ENCODE assay signal across 20 cellular contexts in the genomic region with DNA sequence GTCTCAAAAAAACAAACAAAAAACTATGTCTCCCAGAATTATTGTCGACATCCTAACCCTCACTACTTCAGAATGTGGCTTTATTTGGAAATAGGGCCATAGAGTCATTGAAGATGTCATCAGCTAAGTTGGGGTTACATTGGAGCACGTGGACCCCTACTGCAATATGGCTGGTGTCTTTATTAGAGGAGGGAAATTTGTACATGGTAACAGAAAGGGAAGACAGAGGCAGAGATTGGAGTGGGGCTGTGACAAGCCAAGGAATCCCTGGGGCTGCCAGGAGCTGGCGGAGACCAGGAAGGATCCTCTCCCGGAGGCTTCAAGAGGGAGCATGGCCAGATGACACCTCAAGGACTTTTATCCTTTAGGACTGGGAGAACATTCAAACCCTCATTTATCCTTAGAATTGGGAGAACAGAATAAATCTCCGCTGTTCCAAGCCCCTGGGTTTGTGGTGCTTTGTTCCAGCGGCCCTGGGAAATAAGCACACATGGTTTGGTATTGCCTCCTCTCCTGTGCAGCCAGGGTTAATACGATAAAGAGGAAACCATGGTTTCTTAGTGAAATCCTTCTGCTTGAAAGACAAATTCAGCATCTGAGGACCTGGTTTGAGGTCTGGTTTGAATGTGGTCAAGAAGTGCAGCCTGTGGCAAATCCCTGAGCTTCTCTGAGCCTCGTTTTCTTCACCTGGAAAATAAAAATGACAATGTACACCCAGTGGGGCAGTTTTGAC.
A peak's percentile ranks its signal among the peaks of the same experiment; 100 is the strongest.
DNase-seq lines count a peak whose midpoint lies in the region; ATAC-seq and TF ChIP-seq lines count a peak whose summit lies in the region.
"Had no signal": no experiment of that assay in that cellular context is flagged by ENCODE, and none has a peak within 500 bp of the region (broad histone marks: within the 10 kb centered on the region; RNA-seq: fewer than 3 reads in every experiment).

No MANE protein-coding gene starts in this region.

- H3K4me1 ChIP-seq in BE2C (peaks cover 48% of the 10 kb centered on the region), colonic mucosa (peaks cover 7% of the 10 kb centered on the region), lung (ENCODE audit: control insufficient read depth in 2 of 2, insufficient read depth in 2 of 2, low read length in 2 of 2) (no peaks in the 10 kb centered on the region), smooth muscle cell (ENCODE audit: low read depth) (peaks cover 8% of the 10 kb centered on the region)

- H3F3A ChIP-seq in smooth muscle cell (ENCODE audit: low read depth): peaks cover 8% of the 10 kb centered on the region

- TF ChIP-seq CTCF in BE2C (IDR thresholded peaks at IDR 0.05; ENCODE audit: low read depth, low read length) (no peak), colonic mucosa (IDR thresholded peaks at IDR 0.05) (no peak), lung (IDR thresholded peaks at IDR 0.05; ENCODE audit: control extremely low read depth, extremely low read depth) (no peak), smooth muscle cell (IDR thresholded peaks at IDR 0.05; ENCODE audit: borderline replicate concordance, insufficient read depth, poor library complexity, severe bottlenecking) (no peak)

- H3K27me3 ChIP-seq in BE2C (no peaks in the 10 kb centered on the region), colonic mucosa (no peaks in the 10 kb centered on the region), lung (ENCODE audit: control insufficient read depth, insufficient read depth) (no peaks in the 10 kb centered on the region), smooth muscle cell (ENCODE audit: low read depth) (no peaks in the 10 kb centered on the region)
- H3K27me3 ChIP-seq: BLaER1, SJCRH30 had no signal

- H3K4me3 ChIP-seq in BE2C (ENCODE audit: low read depth, low read length) (no peak overlapping the region), colonic mucosa (no peak overlapping the region), lung (no peak overlapping the region), smooth muscle cell (no peak overlapping the region)
- H3K4me3 ChIP-seq: BLaER1, K562, SJCRH30 had no signal

- H3K9ac ChIP-seq in colonic mucosa (ENCODE audit: low read depth in 2 of 2, low read length in 2 of 2) (no peak overlapping the region), smooth muscle cell (ENCODE audit: low read depth) (no peak overlapping the region)
- H3K9ac ChIP-seq: BLaER1 had no signal

- ATAC-seq in lung (ENCODE audit: insufficient read depth, low FRiP score) (no peak), HG03175 (IDR thresholded peaks at IDR 0.05; ENCODE audit: unreplicated experiment) (no peak), HG02610 (IDR thresholded peaks at IDR 0.05; ENCODE audit: unreplicated experiment) (no peak)
- ATAC-seq: K562 had no signal

- H3K9me3 ChIP-seq in BE2C (peaks cover 34% of the 10 kb centered on the region), colonic mucosa (no peaks in the 10 kb centered on the region), lung (ENCODE audit: control insufficient read depth in 2 of 2, insufficient read depth in 1 of 2, low read length in 1 of 2) (peaks cover 0 to 4% of the 10 kb centered on the region in 2 donors), smooth muscle cell (replicated peaks; ENCODE audit: low read depth) (peaks cover 4% of the 10 kb centered on the region)

- no peaks in the 10 kb centered on the region for H4K20me1 ChIP-seq in smooth muscle cell (ENCODE audit: low read depth)
- H4K20me1 ChIP-seq: BLaER1 had no signal

- DNase-seq in BE2C: peak; percentile 99
- DNase-seq in colonic mucosa: peak; percentile 18
- DNase-seq in lung (ENCODE audit: low spot score): peak; percentile 22
- no peak for DNase-seq in smooth muscle cell (lab: John Stamatoyannopoulos, UW; ENCODE audit: unreplicated experiment)
- no peak for DNase-seq in foreskin melanocyte
- DNase-seq: CD4-positive, CD25-positive, alpha-beta regulatory T cell; DMS153; H7; Kasumi-1; NCI-H1105; NCI-H146; NCI-H2029; NCI-H446; NCI-H524 treated with DMSO at 0.1 percent for 48 hours; NCI-H774; SJCRH30 had no signal

- no peaks in the 10 kb centered on the region for H3K79me2 ChIP-seq in smooth muscle cell (ENCODE audit: low read depth)

- intact Hi-C loops in colonic mucosa (cut with DNase I): no loop called here

- no peak overlapping the region for H2AFZ ChIP-seq in smooth muscle cell (ENCODE audit: low read depth)

- WGBS in lung, 2 donors: 83 to 85% methylated on average over 8 of the region's 8 CpGs
- 77% methylated on average over 8 of the region's 8 CpGs for WGBS in smooth muscle cell (ENCODE audit: low lambda C conversion rate)

- H3K4me2 ChIP-seq in smooth muscle cell: no peak overlapping the region
- H3K4me2 ChIP-seq: BLaER1 had no signal

- H3K27ac ChIP-seq in colonic mucosa: no peak overlapping the region
- H3K27ac ChIP-seq in lung (ENCODE audit: low read depth in 1 of 2, low read length in 1 of 2): no peak overlapping the region
- peak overlapping the region; percentile 43 for H3K27ac ChIP-seq in smooth muscle cell (ENCODE audit: low read depth)
- H3K27ac ChIP-seq: BLaER1, SJCRH30 had no signal

- H3K36me3 ChIP-seq in BE2C (no peaks in the 10 kb centered on the region), colonic mucosa (no peaks in the 10 kb centered on the region), lung (ENCODE audit: control insufficient read depth in 2 of 2, insufficient read depth in 2 of 2, low read length in 2 of 2) (no peaks in the 10 kb centered on the region), smooth muscle cell (ENCODE audit: low read depth) (no peaks in the 10 kb centered on the region)
- H3K36me3 ChIP-seq: BLaER1, SJCRH30 had no signal

Comparison
In these comparisons a context has a peak if more than half of its experiments do, and no peak if none do; other contexts are left out.
1. DNase-seq: peak in BE2C (single experiment), colonic mucosa (single experiment) and lung (single experiment); none in smooth muscle cell (single experiment) and foreskin melanocyte (single experiment).